Comparison of ENCODE assay signal across 8 cellular contexts in the genomic region with DNA sequence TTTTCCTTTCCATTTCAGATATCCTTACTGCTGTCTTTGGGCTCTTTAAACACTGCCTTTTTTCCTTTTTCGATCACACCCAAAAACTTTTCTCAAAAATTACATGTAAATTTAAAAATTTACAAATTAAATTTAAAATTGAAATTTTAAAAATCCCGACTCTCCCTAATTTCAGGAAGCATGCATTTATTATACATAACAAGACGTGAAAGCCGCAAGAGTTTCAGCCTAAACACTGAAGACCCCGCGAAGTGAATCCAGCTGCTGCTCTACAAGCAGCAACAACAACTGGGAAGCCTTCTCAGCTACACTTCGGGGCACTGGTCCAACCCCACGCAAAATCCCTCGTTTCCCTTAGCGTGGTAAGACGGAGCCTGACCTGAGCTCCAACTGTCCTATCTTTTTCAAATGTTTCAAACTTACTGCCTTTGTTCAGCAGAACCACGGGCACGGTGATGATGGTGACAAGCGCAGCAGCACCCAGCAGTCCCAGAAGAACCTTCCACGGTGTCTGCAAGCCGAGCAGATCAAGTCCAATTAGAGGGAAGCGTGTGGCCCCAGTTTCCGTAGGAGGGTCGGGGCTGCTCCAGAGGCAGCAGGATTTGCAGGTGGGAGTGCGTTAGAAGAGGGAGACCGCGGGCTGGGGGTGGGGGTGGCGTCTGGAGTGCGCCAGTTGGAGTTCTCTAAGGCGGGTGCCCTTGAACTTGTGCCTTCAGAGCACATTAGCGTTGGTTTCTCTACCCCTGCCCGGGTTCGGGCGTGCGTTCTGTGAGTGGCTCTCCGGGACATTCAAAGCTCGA. TPM values are rescaled to one million over a fixed set of nuclear protein-coding genes. Genes with fewer than 3 reads are reported as not detected.
DNase-seq lines count a peak whose midpoint lies in the region; ATAC-seq and TF ChIP-seq lines count a peak whose summit lies in the region.

No MANE protein-coding gene starts in this region.

- POLR2A ChIA-PET in BJ (lab: Charles Lee), result interaction anchor here (1.2 kb wide), 1 partner anchor 12 kb away, joined by 4 read pairs; no protein-coding TSS in a partner anchor

- peak overlapping the region; percentile 72 to 92 (median 82) for H3K4me3 Mint-ChIP-seq in immature natural killer cell

- peaks cover 5 to 28% (median 7%) of the 10 kb centered on the region in 3 donors for H3K27me3 Mint-ChIP-seq in immature natural killer cell (ENCODE audit: low read depth in 3 of 3)

- TF ChIP-seq CTCF in BJ (IDR thresholded peaks at IDR 0.05; ENCODE audit: insufficient read depth, low read depth, low read length), result no peak
- no peak for TF ChIP-seq CTCF in adrenal gland (IDR thresholded peaks at IDR 0.05)

- peaks cover 0 to 9% of the 10 kb centered on the region in 2 donors for H3K4me1 ChIP-seq in adrenal gland (replicated peaks in 1 of 2)

- H3K4me3 ChIP-seq in BJ (ENCODE audit: low read depth, low read length) (peak overlapping the region; percentile 59), adrenal gland (peak overlapping the region in 2 of 4 donors; percentile 43 to 78)

- peaks cover 5 to 10% of the 10 kb centered on the region in 2 donors for H3K4me1 Mint-ChIP-seq in immature natural killer cell

- TF ChIP-seq POLR2A in adrenal gland (IDR thresholded peaks at IDR 0.05), result no peak

- ATAC-seq in HG02870 (IDR thresholded peaks at IDR 0.05; ENCODE audit: unreplicated experiment), result no peak

- H3K9me3 Mint-ChIP-seq in immature natural killer cell, result peaks cover 0 to 8% (median 3%) of the 10 kb centered on the region in 6 donors

- H3K27ac ChIP-seq in adrenal gland, result peak overlapping the region in 1 of 5 donors; percentile 53

- CTCF ChIA-PET in BJ (lab: Yijun Ruan, JAX), result interaction anchor here (0.9 to 1.2 kb wide), 3 partner anchors 10 to 45 kb away, joined by 3 to 5 read pairs (median 3); no protein-coding TSS in a partner anchor

- 27 to 44% (median 35%) methylated on average over 25 to 32 of the region's 32 CpGs for WGBS in adrenal gland, 4 donors

- H3K36me3 ChIP-seq in BJ (ENCODE audit: control insufficient read depth, insufficient read depth, low read length), result no peaks in the 10 kb centered on the region
- no peaks in the 10 kb centered on the region for H3K36me3 ChIP-seq in adrenal gland (replicated peaks in 1 of 2)

- in situ Hi-C loops in KBM-7 (cut with MboI; ENCODE audit: low pct_unique_long_range_greater_than_20kb, low sequenced_read_pairs), result no loop called here

- H3K36me3 Mint-ChIP-seq in immature natural killer cell, result no peaks in the 10 kb centered on the region

- DNase-seq in BJ (ENCODE audit: low read depth) (no peak), KBM-7 (peak; percentile 56), adrenal gland (peak in 4 of 7 donors; percentile 8 to 22 (median 19)), immature natural killer cell (no peak), NCI-H524 (lab: John Stamatoyannopoulos, UW) (no peak), GM19240 (ENCODE audit: insufficient read length, low spot score) (no peak)
- DNase-seq in stimulated activated CD4-positive, alpha-beta T cell treated with anti-CD3 and anti-CD28 coated beads, Interleukin-4, amount 100 ng/mL, for 24 hours, result peak; percentile 21

- peaks cover 0 to 3% (median 0%) of the 10 kb centered on the region in 3 donors for H3K9me3 ChIP-seq in adrenal gland (replicated peaks in 1 of 3)

- no peak overlapping the region for H3K27ac Mint-ChIP-seq in immature natural killer cell

- intact Hi-C loops in adrenal gland (cut with DNase I), result no loop called here

- no peaks in the 10 kb centered on the region for H3K27me3 ChIP-seq in BJ (ENCODE audit: control insufficient read depth, insufficient read depth, low read length)
- H3K27me3 ChIP-seq in adrenal gland, result peaks cover 13% of the 10 kb centered on the region

RNA-seq across cellular contexts. Expression of a gene that starts 0.8 kb away (rescaled TPM):
- polyA plus RNA-seq in BJ (2011; rRNA removed) (10.3 and 22.3 TPM in 2 replicates), adrenal gland (1 to 10 TPM in 1 of 3 donors, under 1 TPM in 2; 0.72 to 8.0 (median 0.77) TPM), immature natural killer cell (1 to 10 TPM; 2.5 to 6.0 (median 4.3) TPM)
- 6.9 and 11.4 TPM in 2 replicates for polyA minus RNA-seq in BJ (2011; rRNA and poly(A)+ RNA removed)
- total RNA-seq in adrenal gland, result 10 to 100 TPM in 3 of 8 donors, 1 to 10 TPM in 5; 1.9 to 49.2 (median 7.8) TPM

Comparison
In these comparisons a context has a peak if more than half of its experiments do, and no peak if none do; other contexts are left out.
1. DNase-seq: peak in KBM-7 (single experiment), adrenal gland (4 of 7) and stimulated activated CD4-positive, alpha-beta T cell treated with anti-CD3 and anti-CD28 coated beads, Interleukin-4, amount 100 ng/mL, for 24 hours (single experiment); none in BJ (single experiment), immature natural killer cell (0 of 3), NCI-H524 (0 of 2) and GM19240 (single experiment).